Comparison of ENCODE assay signal across 21 cellular contexts in genomic region chr13:20499986-20500385, GRCh38. TPM values are rescaled to one million over a fixed set of nuclear protein-coding genes. Genes with fewer than 3 reads are reported as not detected.
DNase-seq lines count a peak whose midpoint lies in the region; ATAC-seq and TF ChIP-seq lines count a peak whose summit lies in the region.
"Had no signal": no experiment of that assay in that cellular context is flagged by ENCODE, and none has a peak within 500 bp of the region (broad histone marks: within the 10 kb centered on the region; RNA-seq: fewer than 3 reads in every experiment).

No MANE protein-coding gene starts in this region.

- H3K4me3 Mint-ChIP-seq in HFFc6 = no peak overlapping the region
- H3K4me3 Mint-ChIP-seq: CD4-positive, alpha-beta T cell had no signal

- peak; percentile 81 for DNase-seq in EH (ENCODE audit: low read depth)
- peak; percentile 38 for DNase-seq in HFFc6
- peak; percentile 18 for DNase-seq in adipocyte (ENCODE audit: low read depth)
- no peak for DNase-seq in osteoblast (ENCODE audit: insufficient read length, low spot score, missing footprints)
- no peak for DNase-seq in stimulated activated CD4-positive, alpha-beta T cell treated with anti-CD3 and anti-CD28 coated beads, Interleukin-1b, Interleukin-23, amount 100 ng/mL, for 48 hours
- DNase-seq: CD4-positive, alpha-beta T cell; COR-L47; DND-41; GDM1; NCI-H1105; NCI-H2081 treated with DMSO at 0.1 percent for 48 hours; NCI-H2171 treated with DMSO at 0.1 percent for 48 hours; NCI-H524 treated with DMSO at 0.1 percent for 48 hours; NCI-H82; Peyer's patch; SJCRH30; T-helper 1 cell had no signal

- H3K9me3 ChIP-seq in adipocyte (ENCODE audit: control insufficient read depth, low read length) = peaks cover 9% of the 10 kb centered on the region
- H3K9me3 ChIP-seq in osteoblast (ENCODE audit: low read depth, low read length) = no peaks in the 10 kb centered on the region
- H3K9me3 ChIP-seq: Peyer's patch had no signal

- H3K4me3 ChIP-seq in adipocyte (ENCODE audit: low read length) = no peak overlapping the region
- H3K4me3 ChIP-seq in osteoblast (ENCODE audit: insufficient read depth, low read length) = no peak overlapping the region
- H3K4me3 ChIP-seq: BLaER1, Peyer's patch, SJCRH30 had no signal

- no peak overlapping the region for H3K27ac ChIP-seq in osteoblast (ENCODE audit: low read depth, low read length)
- H3K27ac ChIP-seq: BLaER1, KMS-11, Peyer's patch, SJCRH30 had no signal

- H3K36me3 Mint-ChIP-seq in HFFc6 (ENCODE audit: low read depth) = peaks cover 20% of the 10 kb centered on the region; the same call in 1 of the 2 replicates

- H3K4me1 Mint-ChIP-seq in HFFc6 (ENCODE audit: low read depth) = peaks cover 29% of the 10 kb centered on the region

- H3K4me1 ChIP-seq in adipocyte (ENCODE audit: control insufficient read depth, insufficient read depth, low read length) = peaks cover 8% of the 10 kb centered on the region
- peaks cover 7% of the 10 kb centered on the region for H3K4me1 ChIP-seq in osteoblast (ENCODE audit: insufficient read depth, low read length)

- TF ChIP-seq CTCF in HFFc6 (IDR thresholded peaks at IDR 0.05) (no peak), osteoblast (IDR thresholded peaks at IDR 0.05; ENCODE audit: extremely low read depth, low read depth, low read length) (no peak)

- H3K79me2 ChIP-seq in osteoblast (ENCODE audit: insufficient read depth, low read length) = no peaks in the 10 kb centered on the region

- peak overlapping the region; percentile 42 for H2AFZ ChIP-seq in osteoblast (ENCODE audit: low read length)

- H3K36me3 ChIP-seq in adipocyte (ENCODE audit: control insufficient read depth, insufficient read depth, low read length, severe bottlenecking) (no peaks in the 10 kb centered on the region), osteoblast (ENCODE audit: insufficient read depth, low read length) (no peaks in the 10 kb centered on the region)
- H3K36me3 ChIP-seq: SJCRH30 had no signal

- no peaks in the 10 kb centered on the region for H4K20me1 ChIP-seq in osteoblast (ENCODE audit: insufficient read depth, low read length)
- H4K20me1 ChIP-seq: BLaER1 had no signal

- H3K9me3 Mint-ChIP-seq in HFFc6 = no peaks in the 10 kb centered on the region
- H3K9me3 Mint-ChIP-seq: CD4-positive, alpha-beta T cell had no signal

- H3K27me3 ChIP-seq in adipocyte (replicated peaks; ENCODE audit: control insufficient read depth, insufficient read depth, low read length) (no peaks in the 10 kb centered on the region), osteoblast (ENCODE audit: insufficient read depth, low read length) (no peaks in the 10 kb centered on the region)
- H3K27me3 ChIP-seq: BLaER1, Peyer's patch, SJCRH30 had no signal

- no peak overlapping the region for H3K4me2 ChIP-seq in osteoblast (ENCODE audit: insufficient read depth, low read length)
- H3K4me2 ChIP-seq: BLaER1, KMS-11 had no signal

- ATAC-seq in HG03378 (IDR thresholded peaks at IDR 0.05; ENCODE audit: unreplicated experiment) (no peak), HG03097 (IDR thresholded peaks at IDR 0.05; ENCODE audit: low FRiP score, unreplicated experiment) (no peak)

- peak overlapping the region; percentile 74 for H3K27ac Mint-ChIP-seq in HFFc6
- H3K27ac Mint-ChIP-seq: CD4-positive, alpha-beta T cell had no signal

- no peak overlapping the region for H3K9ac ChIP-seq in adipocyte (ENCODE audit: low read length)
- H3K9ac ChIP-seq: BLaER1, KMS-11 had no signal

- no peaks in the 10 kb centered on the region for H3K27me3 Mint-ChIP-seq in HFFc6 (ENCODE audit: insufficient read depth)
- H3K27me3 Mint-ChIP-seq: CD4-positive, alpha-beta T cell had no signal

RNA-seq across cellular contexts. Expression of gene CRYL1, which starts 25.7 kb away (rescaled TPM):
- total RNA-seq in HFFc6 (2021; fragmentation: NEBNext Ultra II Directional; extraction: Animal tissue kit (Norgen Biotek cat#: 25700)) = 10 to 100 TPM; 10.9 to 13.2 (median 12.0) TPM
- 12.7 and 13.0 TPM in 2 replicates for total RNA-seq in osteoblast

Comparison
In these comparisons a context has a peak if more than half of its experiments do, and no peak if none do; other contexts are left out.
1. DNase-seq: peak in EH (single experiment), HFFc6 (single experiment) and adipocyte (single experiment); none in osteoblast (single experiment) and stimulated activated CD4-positive, alpha-beta T cell treated with anti-CD3 and anti-CD28 coated beads, Interleukin-1b, Interleukin-23, amount 100 ng/mL, for 48 hours (single experiment).